ENCODE assay signal across 14 cellular contexts in genomic region chr11:10777806-10778205, GRCh38. TPM values are rescaled to one million over a fixed set of nuclear protein-coding genes. Genes with fewer than 3 reads are reported as not detected.
DNase-seq lines count a peak whose midpoint lies in the region; ATAC-seq and TF ChIP-seq lines count a peak whose summit lies in the region.
"Had no signal": no experiment of that assay in that cellular context is flagged by ENCODE, and none has a peak within 500 bp of the region (broad histone marks: within the 10 kb centered on the region; RNA-seq: fewer than 3 reads in every experiment).

No MANE protein-coding gene starts in this region.

- H3K36me3 ChIP-seq in fibroblast of lung (ENCODE audit: control insufficient read depth, insufficient read depth, low read length), result peaks cover 15% of the 10 kb centered on the region
- peaks cover 47% of the 10 kb centered on the region for H3K36me3 ChIP-seq in CD4-positive, alpha-beta memory T cell (ENCODE audit: insufficient read depth, low read length)

- DNase-seq in AG08395 (ENCODE audit: low spot score) (peak; percentile 25), MV-4-11 (lab: John Stamatoyannopoulos, UW) (peak; percentile 86), fibroblast of lung (ENCODE audit: low read depth in 2 of 2) (peak in 1 of 2 donors; percentile 21), naive B cell (no peak), cortex of kidney (lab: John Stamatoyannopoulos, UW) (no peak), 8988T (no peak)
- no peak for DNase-seq in CD4-positive, alpha-beta memory T cell
- DNase-seq in activated CD4-positive, alpha-beta T cell treated with anti-CD3 and anti-CD28 coated beads for 36 hours, result no peak
- DNase-seq: activated naive CD4-positive, alpha-beta T cell treated with anti-CD3 and anti-CD28 coated beads, Interleukin-2, amount 10 ng/mL, durations not matched to agents 7 days and 5 days; foreskin keratinocyte; left colon; NCI-H1694 had no signal

- H3K27ac Mint-ChIP-seq in naive B cell, result peak overlapping the region in 4 of 6 donors; percentile 41 to 90 (median 72)
- peak overlapping the region in 3 of 7 donors; percentile 49 to 57 (median 53) for H3K27ac Mint-ChIP-seq in CD4-positive, alpha-beta memory T cell
- no peak overlapping the region for H3K27ac Mint-ChIP-seq in activated CD4-positive, alpha-beta T cell treated with anti-CD3 and anti-CD28 coated beads for 36 hours
- H3K27ac Mint-ChIP-seq: activated naive CD4-positive, alpha-beta T cell treated with anti-CD3 and anti-CD28 coated beads, Interleukin-2, amount 10 ng/mL, durations not matched to agents 7 days and 5 days had no signal

- CTCF ChIA-PET in CD4-positive, alpha-beta memory T cell (lab: Charles Lee; ENCODE audit: partially characterized antibody), result interaction anchor here (0.8 to 4.0 kb wide), 3 partner anchors 14 to 251 kb away, joined by 3 to 20 read pairs (median 3); no protein-coding TSS in a partner anchor
- CTCF ChIA-PET in activated CD4-positive, alpha-beta T cell treated with anti-CD3 and anti-CD28 coated beads for 36 hours (lab: Charles Lee), result interaction anchor here (0.8 to 1.2 kb wide), 3 partner anchors 8 to 16 kb away, joined by 3 to 4 read pairs (median 3); no protein-coding TSS in a partner anchor

- no peaks in the 10 kb centered on the region for H3K27me3 Mint-ChIP-seq in naive B cell
- no peaks in the 10 kb centered on the region for H3K27me3 Mint-ChIP-seq in CD4-positive, alpha-beta memory T cell
- no peaks in the 10 kb centered on the region for H3K27me3 Mint-ChIP-seq in activated CD4-positive, alpha-beta T cell treated with anti-CD3 and anti-CD28 coated beads for 36 hours
- H3K27me3 Mint-ChIP-seq: activated naive CD4-positive, alpha-beta T cell treated with anti-CD3 and anti-CD28 coated beads, Interleukin-2, amount 10 ng/mL, durations not matched to agents 7 days and 5 days had no signal

- no peaks in the 10 kb centered on the region for H4K20me1 ChIP-seq in fibroblast of lung (ENCODE audit: control insufficient read depth, extremely low read depth, insufficient read depth, low read length)

- H3K4me2 ChIP-seq in fibroblast of lung (ENCODE audit: extremely low read depth, insufficient read depth, low read length), result no peak overlapping the region

- peaks cover 0 to 11% (median 7%) of the 10 kb centered on the region in 3 donors for H3K4me1 Mint-ChIP-seq in naive B cell
- no peaks in the 10 kb centered on the region for H3K4me1 Mint-ChIP-seq in CD4-positive, alpha-beta memory T cell
- H3K4me1 Mint-ChIP-seq in activated CD4-positive, alpha-beta T cell treated with anti-CD3 and anti-CD28 coated beads for 36 hours, result peaks cover 8% of the 10 kb centered on the region
- H3K4me1 Mint-ChIP-seq: activated naive CD4-positive, alpha-beta T cell treated with anti-CD3 and anti-CD28 coated beads, Interleukin-2, amount 10 ng/mL, durations not matched to agents 7 days and 5 days had no signal

- H3K9me3 Mint-ChIP-seq in naive B cell, result no peaks in the 10 kb centered on the region
- no peaks in the 10 kb centered on the region for H3K9me3 Mint-ChIP-seq in CD4-positive, alpha-beta memory T cell
- H3K9me3 Mint-ChIP-seq in activated CD4-positive, alpha-beta T cell treated with anti-CD3 and anti-CD28 coated beads for 36 hours (ENCODE audit: low read depth), result no peaks in the 10 kb centered on the region
- H3K9me3 Mint-ChIP-seq: activated naive CD4-positive, alpha-beta T cell treated with anti-CD3 and anti-CD28 coated beads, Interleukin-2, amount 10 ng/mL, durations not matched to agents 7 days and 5 days had no signal

- H3K4me3 Mint-ChIP-seq in naive B cell, result no peak overlapping the region
- H3K4me3 Mint-ChIP-seq in CD4-positive, alpha-beta memory T cell, result no peak overlapping the region
- no peak overlapping the region for H3K4me3 Mint-ChIP-seq in activated CD4-positive, alpha-beta T cell treated with anti-CD3 and anti-CD28 coated beads for 36 hours
- H3K4me3 Mint-ChIP-seq: activated naive CD4-positive, alpha-beta T cell treated with anti-CD3 and anti-CD28 coated beads, Interleukin-2, amount 10 ng/mL, durations not matched to agents 7 days and 5 days had no signal

- intact Hi-C loops in CD4-positive, alpha-beta memory T cell (cut with micrococcal nuclease), result no loop called here
- intact Hi-C loops in activated CD4-positive, alpha-beta T cell treated with anti-CD3 and anti-CD28 coated beads for 36 hours (cut with DNase I, micrococcal nuclease), result no loop called here

- no peak overlapping the region for H2AFZ ChIP-seq in fibroblast of lung (ENCODE audit: low read length)

- H3K4me1 ChIP-seq in fibroblast of lung (ENCODE audit: control insufficient read depth, extremely low read depth, insufficient read depth, low read length), result peaks cover 12% of the 10 kb centered on the region
- no peaks in the 10 kb centered on the region for H3K4me1 ChIP-seq in CD4-positive, alpha-beta memory T cell (ENCODE audit: insufficient read depth, low read length)
- H3K4me1 ChIP-seq: foreskin keratinocyte, prostate gland had no signal

- H3K27ac ChIP-seq in fibroblast of lung (ENCODE audit: insufficient read depth, low read length), result peak overlapping the region; percentile 65
- no peak overlapping the region for H3K27ac ChIP-seq in CD4-positive, alpha-beta memory T cell (ENCODE audit: low read depth, low read length)
- H3K27ac ChIP-seq: foreskin keratinocyte, thoracic aorta had no signal

- POLR2A ChIA-PET in CD4-positive, alpha-beta memory T cell (lab: Charles Lee; ENCODE audit: partially characterized antibody), result no interaction called here
- POLR2A ChIA-PET in activated CD4-positive, alpha-beta T cell treated with anti-CD3 and anti-CD28 coated beads for 36 hours (lab: Charles Lee), result no interaction called here

- ATAC-seq in naive B cell (ENCODE audit: low read depth in 2 of 2), result peak in 1 of 2 donors; percentile 33
- no peak for ATAC-seq in activated CD4-positive, alpha-beta T cell treated with anti-CD3 and anti-CD28 coated beads for 36 hours
- ATAC-seq: foreskin keratinocyte, left colon had no signal

- no peaks in the 10 kb centered on the region for H3K9me3 ChIP-seq in fibroblast of lung (ENCODE audit: control insufficient read depth, insufficient read depth, low read depth, low read length)
- no peaks in the 10 kb centered on the region for H3K9me3 ChIP-seq in CD4-positive, alpha-beta memory T cell (ENCODE audit: control insufficient read depth in 1 of 2, low read length in 2 of 2)
- H3K9me3 ChIP-seq: prostate gland, thoracic aorta had no signal

- no peaks in the 10 kb centered on the region for H3K79me2 ChIP-seq in fibroblast of lung (ENCODE audit: control insufficient read depth, insufficient read depth, low read length)

- no peak overlapping the region for H3K9ac ChIP-seq in fibroblast of lung (ENCODE audit: insufficient read depth, low read length)

- peaks cover 8 to 28% of the 10 kb centered on the region in 2 donors for H3K36me3 Mint-ChIP-seq in naive B cell
- H3K36me3 Mint-ChIP-seq in CD4-positive, alpha-beta memory T cell, result peaks cover 45 to 58% of the 10 kb centered on the region in 2 donors
- H3K36me3 Mint-ChIP-seq in activated CD4-positive, alpha-beta T cell treated with anti-CD3 and anti-CD28 coated beads for 36 hours (ENCODE audit: low read depth), result peaks cover 35% of the 10 kb centered on the region

- no peaks in the 10 kb centered on the region for H3K27me3 ChIP-seq in fibroblast of lung (ENCODE audit: control insufficient read depth, insufficient read depth, low read length)
- H3K27me3 ChIP-seq in CD4-positive, alpha-beta memory T cell (ENCODE audit: insufficient read depth, low read length), result no peaks in the 10 kb centered on the region
- H3K27me3 ChIP-seq: foreskin keratinocyte had no signal

- H3K4me3 ChIP-seq in fibroblast of lung (replicated peaks in 1 of 4; ENCODE audit: control extremely low read depth in 1 of 4, insufficient read depth in 1 of 4, low read depth in 3 of 4, low read length in 4 of 4), result no peak overlapping the region
- H3K4me3 ChIP-seq in CD4-positive, alpha-beta memory T cell (ENCODE audit: low read length in 2 of 2), result no peak overlapping the region
- H3K4me3 ChIP-seq: prostate gland, thoracic aorta had no signal

- TF ChIP-seq CTCF in fibroblast of lung (conservative IDR thresholded peaks at IDR 0.05 in 1 of 2, IDR thresholded peaks at IDR 0.05 in 1 of 2; ENCODE audit: low read depth in 1 of 2, low read length in 2 of 2), result no peak

RNA-seq across cellular contexts. Expression of gene CTR9, which starts 26.8 kb away (rescaled TPM):
- total RNA-seq in fibroblast of lung, result 33.9 and 41.5 TPM in 2 replicates
- 20.5 and 22.8 TPM in 2 replicates for polyA plus RNA-seq in fibroblast of lung
- 35.7 and 36.6 TPM in 2 replicates for polyA plus RNA-seq in fibroblast of lung (2012)
- 3.3 and 4.3 TPM in 2 replicates for polyA minus RNA-seq in fibroblast of lung (ENCODE audit: low replicate concordance)
- polyA plus RNA-seq in naive B cell (ENCODE audit: low read depth in 6 of 6), result 10 to 100 TPM; 29.0 to 67.9 (median 59.0) TPM
- 10 to 100 TPM; 57.2 to 68.6 TPM for total RNA-seq in CD4-positive, alpha-beta memory T cell
- 10 to 100 TPM; 39.7 to 58.8 TPM for polyA plus RNA-seq in CD4-positive, alpha-beta memory T cell
- 10 to 100 TPM; 39.7 to 43.9 TPM for total RNA-seq in activated CD4-positive, alpha-beta T cell treated with anti-CD3 and anti-CD28 coated beads for 36 hours

RNA-seq across cellular contexts. Expression of gene EIF4G2, which starts 30.9 kb away (rescaled TPM):
- 599 and 964 TPM in 2 replicates for total RNA-seq in fibroblast of lung
- 1,024 and 1,178 TPM in 2 replicates for polyA plus RNA-seq in fibroblast of lung
- 650 and 657 TPM in 2 replicates for polyA plus RNA-seq in fibroblast of lung (2012)
- 561 and 1,024 TPM in 2 replicates for polyA minus RNA-seq in fibroblast of lung (ENCODE audit: low replicate concordance)
- polyA plus RNA-seq in naive B cell (ENCODE audit: low read depth in 6 of 6), result 100 to 1,000 TPM; 536 to 677 (median 589) TPM
- total RNA-seq in CD4-positive, alpha-beta memory T cell, result 100 to 1,000 TPM; 659 to 664 TPM
- 100 to 1,000 TPM; 521 to 531 TPM for polyA plus RNA-seq in CD4-positive, alpha-beta memory T cell
- total RNA-seq in activated CD4-positive, alpha-beta T cell treated with anti-CD3 and anti-CD28 coated beads for 36 hours, result 1,000 to 10,000 TPM in 1 of 2 experiments, 100 to 1,000 TPM in 1; 953 to 1,693 TPM

Comparison
In these comparisons a context has a peak if more than half of its experiments do, and no peak if none do; other contexts are left out.
1. DNase-seq: peak in AG08395 (single experiment) and MV-4-11 (single experiment); none in naive B cell (single experiment), CD4-positive, alpha-beta memory T cell (0 of 5), cortex of kidney (single experiment), activated CD4-positive, alpha-beta T cell treated with anti-CD3 and anti-CD28 coated beads for 36 hours (single experiment) and 8988T (single experiment).